Comparison of ENCODE assay signal across 18 cellular contexts in the genomic region with DNA sequence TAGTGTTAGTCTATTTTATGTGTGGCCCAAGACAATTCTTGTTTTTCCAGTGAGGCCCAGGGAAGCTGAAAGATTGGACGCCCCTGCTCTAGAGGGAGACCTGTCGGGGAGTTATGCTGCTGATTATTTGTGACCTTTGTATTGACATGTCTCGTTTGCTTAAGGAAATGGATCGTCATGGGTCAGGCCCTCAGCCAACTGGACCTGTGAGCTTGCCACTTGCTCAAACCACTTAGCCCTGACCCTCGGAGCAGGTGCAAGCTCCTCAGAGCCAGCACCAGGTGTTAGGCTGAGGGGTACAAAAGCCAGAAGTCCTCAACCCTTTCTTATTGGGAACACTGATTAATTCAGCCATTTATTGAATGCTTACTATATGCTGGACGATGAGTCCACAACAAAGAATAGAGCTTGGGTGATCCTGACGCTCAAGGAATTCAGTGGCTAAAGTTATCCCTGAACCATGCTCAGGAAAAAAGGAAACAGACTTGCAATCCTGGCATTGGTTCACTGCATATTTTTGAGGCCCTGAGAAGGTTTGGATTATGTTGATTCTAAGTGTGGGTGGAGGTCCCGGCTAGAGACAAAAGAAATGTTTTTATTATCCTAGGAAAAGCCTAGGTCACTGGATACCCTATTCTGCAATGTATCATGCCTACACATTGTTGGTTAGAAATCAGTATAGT. TPM values are rescaled to one million over a fixed set of nuclear protein-coding genes. Genes with fewer than 3 reads are reported as not detected.
DNase-seq lines count a peak whose midpoint lies in the region; ATAC-seq and TF ChIP-seq lines count a peak whose summit lies in the region.
"Had no signal": no experiment of that assay in that cellular context is flagged by ENCODE, and none has a peak within 500 bp of the region (broad histone marks: within the 10 kb centered on the region; RNA-seq: fewer than 3 reads in every experiment).

No MANE protein-coding gene starts in this region.

- H3K9ac ChIP-seq in stomach smooth muscle (ENCODE audit: low read length in 2 of 2), result peak overlapping the region in 1 of 2 donors; percentile 21

- H3K27ac ChIP-seq in ascending aorta, result peak overlapping the region; percentile 46 to 80
- peak overlapping the region; percentile 7 to 13 for H3K27ac ChIP-seq in left lung
- peak overlapping the region; percentile 60 for H3K27ac ChIP-seq in stomach smooth muscle (ENCODE audit: low read length)
- H3K27ac ChIP-seq: pancreas had no signal

- DNase-seq in NCI-H146 (lab: John Stamatoyannopoulos, UW) (peak; percentile 78), ascending aorta (ENCODE audit: low spot score in 2 of 2) (no peak), left lung (no peak), H7 (no peak), germinal center (ENCODE audit: low spot score) (no peak), MCF 10A (ENCODE audit: unreplicated experiment) (no peak)
- DNase-seq: activated CD4-positive, alpha-beta T cell treated with anti-CD3 and anti-CD28 coated beads, Interleukin-2, amount 50 U/mL, for 4 hours; activated T-cell treated with anti-CD3 and anti-CD28 coated beads, Interleukin-2, amount 50 U/mL, for 48 hours; AML-193; cortex of kidney; MM.1S; mucosa of descending colon; pancreas; stimulated activated CD4-positive, alpha-beta T cell treated with anti-CD3 and anti-CD28 coated beads, Interleukin-12 subunit alpha, Interleukin-12 subunit beta, amount 100 ng/mL, for 4 hours; stimulated activated naive CD4-positive, alpha-beta T cell treated with Interleukin-2 at 50 U/mL for 16 hours had no signal

- no TSS peak for BruUV-seq in MCF 10A (replicated peaks; lab: Mats Ljungman, UMichigan)

- H3K9me3 Mint-ChIP-seq in MCF 10A (ENCODE audit: unreplicated experiment), result no peaks in the 10 kb centered on the region

- H3K4me3 ChIP-seq in ascending aorta (no peak overlapping the region), left lung (no peak overlapping the region), stomach smooth muscle (ENCODE audit: low read length in 2 of 2) (peak overlapping the region; percentile 15 to 42), H7 (ENCODE audit: insufficient read depth, low read depth, low read length) (no peak overlapping the region)
- H3K4me3 ChIP-seq: mucosa of descending colon, pancreas had no signal

- POLR2A ChIA-PET in MCF 10A (lab: Yijun Ruan, JAX), result interaction anchor here (0.6 to 1.7 kb wide), 7 partner anchors 10 to 254 kb away, joined by 3 to 5 read pairs (median 3); no protein-coding TSS in a partner anchor

- CTCF ChIA-PET in MCF 10A (lab: Yijun Ruan, JAX), result interaction anchor here (0.5 to 2.5 kb wide), 11 partner anchors 9 to 978 kb away, joined by 3 to 13 read pairs (median 3); no protein-coding TSS in a partner anchor

- H3K9me3 ChIP-seq in ascending aorta, result no peaks in the 10 kb centered on the region
- H3K9me3 ChIP-seq in left lung, result no peaks in the 10 kb centered on the region
- H3K9me3 ChIP-seq in stomach smooth muscle (ENCODE audit: control insufficient read depth in 2 of 2, low read length in 2 of 2), result no peaks in the 10 kb centered on the region
- H3K9me3 ChIP-seq: mucosa of descending colon, pancreas had no signal

- peak; percentile 35 for ATAC-seq in left lung
- ATAC-seq: esophagus mucosa, mucosa of descending colon, SK-N-SH treated with all-trans-retinoic acid at 6 μM for 48 hours had no signal

- no peak for TF ChIP-seq CTCF in ascending aorta (IDR thresholded peaks at IDR 0.05)
- TF ChIP-seq CTCF in left lung (IDR thresholded peaks at IDR 0.05), result no peak
- no peak for TF ChIP-seq CTCF in MCF 10A (IDR thresholded peaks at IDR 0.05; ENCODE audit: unreplicated experiment)

- H3K4me3 Mint-ChIP-seq in MCF 10A (ENCODE audit: unreplicated experiment), result no peak overlapping the region

- H3K36me3 ChIP-seq in ascending aorta (no peaks in the 10 kb centered on the region), left lung (no peaks in the 10 kb centered on the region), stomach smooth muscle (ENCODE audit: control insufficient read depth in 2 of 2, insufficient read depth in 2 of 2, low read length in 2 of 2) (peaks cover 0 to 2% of the 10 kb centered on the region in 2 donors), H7 (replicated peaks; ENCODE audit: control insufficient read depth, insufficient read depth, low read length) (no peaks in the 10 kb centered on the region)
- H3K36me3 ChIP-seq: pancreas had no signal

- H3K4me1 Mint-ChIP-seq in MCF 10A (ENCODE audit: insufficient read depth, unreplicated experiment), result no peaks in the 10 kb centered on the region

- H3K4me1 ChIP-seq in ascending aorta (peaks cover 12 to 20% of the 10 kb centered on the region in 2 donors), left lung (peaks cover 6 to 21% of the 10 kb centered on the region in 2 donors), stomach smooth muscle (ENCODE audit: control insufficient read depth, insufficient read depth, low read length) (peaks cover 41% of the 10 kb centered on the region)

- H3K27me3 ChIP-seq in ascending aorta (no peaks in the 10 kb centered on the region), left lung (no peaks in the 10 kb centered on the region), stomach smooth muscle (ENCODE audit: control insufficient read depth in 1 of 2, insufficient read depth in 2 of 2, low read length in 2 of 2) (no peaks in the 10 kb centered on the region), H7 (ENCODE audit: control insufficient read depth, insufficient read depth, low read length) (no peaks in the 10 kb centered on the region)
- H3K27me3 ChIP-seq: pancreas had no signal

- intact Hi-C loops in ascending aorta (cut with DNase I) (loop anchor here (2.0 kb wide), 1 partner anchor 17 kb away; no protein-coding TSS in a partner anchor), left lung (cut with DNase I) (no loop called here), MCF 10A (cut with micrococcal nuclease) (no loop called here)

- no peaks in the 10 kb centered on the region for H3K36me3 Mint-ChIP-seq in MCF 10A (ENCODE audit: insufficient read depth, unreplicated experiment)

- no peaks in the 10 kb centered on the region for H3K27me3 Mint-ChIP-seq in MCF 10A (ENCODE audit: insufficient read depth, unreplicated experiment)

- H3K27ac Mint-ChIP-seq in MCF 10A (ENCODE audit: low read depth, unreplicated experiment), result no peak overlapping the region

RNA-seq across cellular contexts. Expression of gene TGFB2, which starts 19.0 kb away (rescaled TPM):
- total RNA-seq in ascending aorta (9.9 TPM), left lung (10 to 100 TPM in 1 of 2 donors, 1 to 10 TPM in 1; 9.8 to 22.0 TPM), MCF 10A (2022) (5.3 and 6.3 TPM in 2 replicates)
- total RNA-seq in H7 (2014; rRNA removed; shearing (Covaris generic)), result 0.67 and 2.1 TPM in 2 replicates

Comparison
In these comparisons a context has a peak if more than half of its experiments do, and no peak if none do; other contexts are left out.
1. H3K27ac ChIP-seq: peak in every context shown above with its lines; median percentile 63 in ascending aorta; 60 in stomach smooth muscle; 10 in left lung.
2. H3K4me3 ChIP-seq: peak in stomach smooth muscle (2 of 2); none in ascending aorta (0 of 2), left lung (0 of 2) and H7 (single experiment).